In genomic region chr9:109640232-109641078, GRCh38 we compare ENCODE assay signal across 9 cellular contexts.
DNase-seq lines count a peak whose midpoint lies in the region; ATAC-seq, FAIRE-seq and TF ChIP-seq lines count a peak whose summit lies in the region.
"Had no signal": no experiment of that assay in that cellular context is flagged by ENCODE, and none has a peak within 500 bp of the region (broad histone marks: within the 10 kb centered on the region; RNA-seq: fewer than 3 reads in every experiment).

No MANE protein-coding gene starts in this region.

- H3K4me1 Mint-ChIP-seq in nephron = peaks cover 9% of the 10 kb centered on the region
- H3K4me1 Mint-ChIP-seq: CD4-positive, CD25-positive, alpha-beta regulatory T cell had no signal

- no peak for ATAC-seq in activated CD4-positive, CD25-positive, alpha-beta regulatory T cell treated with anti-CD3 and anti-CD28 coated beads, Interleukin-2, amount 50 U/mL, for 24 hours
- no peak for ATAC-seq in GM21737 (IDR thresholded peaks at IDR 0.05; ENCODE audit: unreplicated experiment)

- DNase-seq in SHP77 (lab: John Stamatoyannopoulos, UW) (peak; percentile 30 to 63), SHP77 treated with DMSO at 0.1 percent for 48 hours (lab: John Stamatoyannopoulos, UW) (no peak), RPMI7951 (ENCODE audit: low read depth) (peak; percentile 79), fibroblast of pulmonary artery (ENCODE audit: low read depth) (peak; percentile 6), GM12891 (ENCODE audit: insufficient read length, low spot score) (no peak)
- DNase-seq: CD4-positive, CD25-positive, alpha-beta regulatory T cell had no signal

- no peaks in the 10 kb centered on the region for H3K36me3 Mint-ChIP-seq in nephron (ENCODE audit: low read depth)
- H3K36me3 Mint-ChIP-seq: CD4-positive, CD25-positive, alpha-beta regulatory T cell had no signal

- H3K4me3 Mint-ChIP-seq in nephron = peak overlapping the region; percentile 72 to 78 (median 74)
- H3K4me3 Mint-ChIP-seq: CD4-positive, CD25-positive, alpha-beta regulatory T cell had no signal

- no peak overlapping the region for H3K27ac Mint-ChIP-seq in nephron
- H3K27ac Mint-ChIP-seq: CD4-positive, CD25-positive, alpha-beta regulatory T cell had no signal

- peak overlapping the region; percentile 14 for H3K4me3 ChIP-seq in fibroblast of pulmonary artery (replicated peaks; ENCODE audit: low read depth, low read length)

- H3K27me3 Mint-ChIP-seq in nephron (ENCODE audit: low read depth) = peaks cover 77% of the 10 kb centered on the region

- no peak for FAIRE-seq in GM12891 (lab: Jason Lieb, UNC)

- no peak for TF ChIP-seq CTCF in fibroblast of pulmonary artery (IDR thresholded peaks at IDR 0.05; ENCODE audit: low read length, missing control alignments)
- no peak for TF ChIP-seq CTCF in nephron (IDR thresholded peaks at IDR 0.05; ENCODE audit: unreplicated experiment in 3 of 3)

- no peak for TF ChIP-seq POLR2A in GM12891 (IDR thresholded peaks at IDR 0.05; ENCODE audit: low read depth, low read length)

- H3K9me3 Mint-ChIP-seq in nephron = peaks cover 15% of the 10 kb centered on the region

TF ChIP-seq in GM12891, 5 proteins besides CTCF, POLR2A, EP300 and RAD21:
- TF ChIP-seq TAF1 (IDR thresholded peaks at IDR 0.05; ENCODE audit: low read depth, low read length) (no peak), PAX5 (IDR thresholded peaks at IDR 0.05; ENCODE audit: insufficient read depth, low read length, severe bottlenecking) (no peak), POU2F2 (IDR thresholded peaks at IDR 0.05; ENCODE audit: low read depth, low read length) (no peak), SPI1 (IDR thresholded peaks at IDR 0.05; ENCODE audit: low read depth, low read length) (no peak), POLR2AphosphoS5 (IDR thresholded peaks at IDR 0.05; ENCODE audit: low read depth, low read length) (no peak)

Comparison
In these comparisons a context has a peak if more than half of its experiments do, and no peak if none do; other contexts are left out.
1. DNase-seq: peak in SHP77 (2 of 2), RPMI7951 (single experiment) and fibroblast of pulmonary artery (single experiment); none in SHP77 treated with DMSO at 0.1 percent for 48 hours (single experiment) and GM12891 (single experiment).